Comparison of ENCODE assay signal across 8 cellular contexts in the genomic region with DNA sequence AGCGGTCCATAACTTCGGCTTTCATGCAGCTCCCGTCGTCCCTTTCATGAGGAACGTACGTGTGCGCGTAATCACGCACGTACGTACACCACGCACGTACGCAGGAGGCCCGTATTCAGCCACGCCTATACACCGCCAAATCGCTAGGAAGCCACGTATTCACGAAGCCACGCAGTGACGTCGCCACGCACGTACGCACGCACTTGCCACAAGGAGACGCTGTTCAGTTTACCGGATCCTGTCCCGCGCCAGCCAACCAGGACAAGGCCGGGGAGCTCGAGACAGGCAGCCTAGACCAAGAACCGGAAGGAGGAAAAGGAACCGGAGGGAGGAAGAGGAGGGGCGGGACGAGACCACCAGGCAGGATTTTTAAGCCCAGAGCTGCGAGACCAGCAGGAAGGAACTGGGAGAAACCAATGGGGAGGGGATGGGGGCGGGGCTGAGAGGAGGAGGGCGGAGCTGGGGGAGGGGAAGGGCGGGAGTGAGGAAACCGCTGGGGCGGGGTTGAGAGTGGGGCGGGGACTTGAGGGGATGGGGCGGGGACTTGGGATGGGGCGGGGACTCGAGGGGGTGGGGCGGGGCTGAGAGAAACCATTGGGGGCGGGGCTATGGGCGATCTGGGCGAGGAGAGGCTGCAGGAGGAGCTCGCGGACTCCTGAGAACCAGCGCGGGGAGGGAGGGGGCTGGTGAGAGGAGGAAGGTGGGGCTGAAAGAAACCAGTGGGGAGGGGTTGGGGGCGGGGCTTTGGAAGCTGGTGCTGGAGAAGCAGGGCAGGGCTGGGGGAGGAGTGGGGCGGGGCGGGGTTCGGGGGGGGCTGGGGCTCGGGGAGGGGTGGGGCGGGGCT. TPM values are rescaled to one million over a fixed set of nuclear protein-coding genes. Genes with fewer than 3 reads are reported as not detected.
DNase-seq lines count a peak whose midpoint lies in the region; ATAC-seq and TF ChIP-seq lines count a peak whose summit lies in the region.

Gene EOLA2, minus strand, starts transcription at position 65 of the 844 bp plus-strand sequence. CDS start 4,617 bp downstream, outside the sequence.

- H3K27me3 ChIP-seq in lung (ENCODE audit: control insufficient read depth, insufficient read depth) = no peaks in the 10 kb centered on the region

- H3K36me3 ChIP-seq in lung (ENCODE audit: control insufficient read depth in 2 of 2, insufficient read depth in 2 of 2, low read length in 2 of 2) = peaks cover 0 to 2% of the 10 kb centered on the region in 2 donors

- TF ChIP-seq CTCF in lung (IDR thresholded peaks at IDR 0.05; ENCODE audit: control extremely low read depth, extremely low read depth) = peak; percentile 16

- CTCF ChIA-PET in activated CD8-positive, alpha-beta memory T cell treated with anti-CD3 and anti-CD28 coated beads for 36 hours (lab: Charles Lee) = interaction anchor here (1.0 to 1.5 kb wide), 2 partner anchors 426 to 756 kb away, joined by 3 to 5 read pairs; no protein-coding TSS in a partner anchor

- POLR2A ChIA-PET in activated CD8-positive, alpha-beta memory T cell treated with anti-CD3 and anti-CD28 coated beads for 36 hours (lab: Charles Lee) = interaction anchor here (0.6 to 0.7 kb wide), 2 partner anchors 140 to 262 kb away, joined by 3 read pairs; no protein-coding TSS in a partner anchor

- peak within 1 kb of the TSS; percentile 82 to 88 for H3K27ac ChIP-seq in lung (ENCODE audit: low read depth in 1 of 2, low read length in 1 of 2)

- H3K4me1 ChIP-seq in lung (ENCODE audit: control insufficient read depth in 2 of 2, insufficient read depth in 2 of 2, low read length in 2 of 2) = no peaks in the 10 kb centered on the region

- H3K4me3 ChIP-seq in lung = peak within 1 kb of the TSS; percentile 60

- H3K9me3 ChIP-seq in lung (ENCODE audit: control insufficient read depth in 2 of 2, insufficient read depth in 1 of 2, low read length in 1 of 2) = no peaks in the 10 kb centered on the region

- WGBS in lung, 2 donors = 0 to 43% methylated on average over 39 to 60 of the region's 61 CpGs

- peak; percentile 98 for DNase-seq in COLO668 (lab: John Stamatoyannopoulos, UW; ENCODE audit: unreplicated experiment)
- DNase-seq in HT1080 (ENCODE audit: low read depth) = peak; percentile 97
- DNase-seq in NOMO-1 (lab: John Stamatoyannopoulos, UW; ENCODE audit: unreplicated experiment in 2 of 2) = peak; percentile 83 to 87
- peak; percentile 87 for DNase-seq in effector CD8-positive, alpha-beta T cell (lab: John Stamatoyannopoulos, UW)
- DNase-seq in lung (ENCODE audit: low spot score) = peak; percentile 93
- DNase-seq in stimulated activated CD4-positive, alpha-beta T cell treated with anti-CD3 and anti-CD28 coated beads, TNF-alpha, amount 100 ng/mL, for 4 hours (ENCODE audit: low read depth in 3 of 3) = peak; percentile 70 to 84 (median 82)

- ATAC-seq in GM21360 (IDR thresholded peaks at IDR 0.05; ENCODE audit: unreplicated experiment) (peak; percentile 63), lung (ENCODE audit: insufficient read depth, low FRiP score) (peak; percentile 63)

RNA-seq across cellular contexts. Expression of gene EOLA2, which starts in this region (rescaled TPM):
- total RNA-seq in HT1080 (2014; rRNA removed; shearing (Covaris generic)) = 24.3 and 24.5 TPM in 2 replicates
- 24.5 and 29.5 TPM in 2 replicates for polyA plus RNA-seq in HT1080 (2015; cell fraction: cytosol; rRNA removed)
- polyA plus RNA-seq in HT1080 (2015; cell fraction: nucleus; rRNA removed) = 22.8 and 38.8 TPM in 2 replicates
- 10 to 100 TPM; 56.3 to 56.9 TPM for total RNA-seq in activated CD8-positive, alpha-beta memory T cell treated with anti-CD3 and anti-CD28 coated beads for 36 hours
- 10 to 100 TPM; 21.0 to 35.7 TPM for total RNA-seq in lung
- polyA plus RNA-seq in lung = 10 to 100 TPM; 20.7 to 31.2 TPM

Comparison
In these comparisons a context has a peak if more than half of its experiments do, and no peak if none do; other contexts are left out.
1. Peak in every context shown above with its lines: DNase-seq, ATAC-seq, H3K4me3 ChIP-seq and H3K27ac ChIP-seq.